In genomic region chr19:952680-953500, GRCh38 we compare ENCODE assay signal across 13 cellular contexts. TPM values are rescaled to one million over a fixed set of nuclear protein-coding genes. Genes with fewer than 3 reads are reported as not detected.
DNase-seq lines count a peak whose midpoint lies in the region; ATAC-seq, FAIRE-seq and TF ChIP-seq lines count a peak whose summit lies in the region.
"Had no signal": no experiment of that assay in that cellular context is flagged by ENCODE, and none has a peak within 500 bp of the region (broad histone marks: within the 10 kb centered on the region; RNA-seq: fewer than 3 reads in every experiment).

No MANE protein-coding gene starts in this region.

- H3K27ac ChIP-seq in pancreas = peak overlapping the region; percentile 19 to 76 (median 64)

- no peaks in the 10 kb centered on the region for H3K27me3 ChIP-seq in endocrine pancreas (ENCODE audit: control insufficient read depth, insufficient read depth, low read length)
- H3K27me3 ChIP-seq in pancreas = no peaks in the 10 kb centered on the region

- H3K36me3 ChIP-seq in ES-I3 (ENCODE audit: insufficient read depth, low read length) = no peaks in the 10 kb centered on the region
- H3K36me3 ChIP-seq in endocrine pancreas (ENCODE audit: control insufficient read depth, insufficient read depth, low read length) = no peaks in the 10 kb centered on the region
- H3K36me3 ChIP-seq in pancreas = no peaks in the 10 kb centered on the region

- H3K9me3 ChIP-seq in ES-I3 (ENCODE audit: control insufficient read depth, insufficient read depth, low read length) (no peaks in the 10 kb centered on the region), endocrine pancreas (ENCODE audit: control insufficient read depth, low read length) (no peaks in the 10 kb centered on the region), pancreas (no peaks in the 10 kb centered on the region)

- TF ChIP-seq CTCF in LNCaP clone FGC (IDR thresholded peaks at IDR 0.05; ENCODE audit: control insufficient read depth, extremely low read depth, insufficient read depth) (no peak), pancreas (IDR thresholded peaks at IDR 0.05) (no peak)

- H3K4me1 ChIP-seq in ES-I3 (ENCODE audit: insufficient read depth, low read length) (peaks cover 32% of the 10 kb centered on the region; the same call in 1 of the 2 replicates), endocrine pancreas (ENCODE audit: control insufficient read depth, insufficient read depth, low read length) (no peaks in the 10 kb centered on the region), pancreas (peaks cover 8 to 9% (median 9%) of the 10 kb centered on the region in 3 donors)

- DNase-seq in LNCaP clone FGC (ENCODE audit: low read depth) (peak; percentile 7), pancreas (peak in 3 of 6 donors; percentile 52 to 67 (median 52)), left ventricle myocardium superior (no peak), AG08395 (ENCODE audit: low spot score) (no peak)
- DNase-seq: activated CD8-positive, alpha-beta memory T cell treated with anti-CD3 and anti-CD28 coated beads, Interleukin-2, amount 50 U/mL, for 48 hours; effector CD4-positive, alpha-beta T cell; HCEC 1CT; midbrain had no signal

- WGBS in pancreas, 2 donors = 15 to 16% methylated on average over 24 of the region's 24 CpGs

- no peak for FAIRE-seq in pancreas (lab: Jason Lieb, UNC)

- H3K9ac ChIP-seq in ES-I3 (ENCODE audit: low read depth, low read length) (peak overlapping the region; percentile 25), endocrine pancreas (ENCODE audit: control insufficient read depth, insufficient read depth, low read length) (peak overlapping the region; percentile 30)

- peak; percentile 40 to 61 (median 51) for ATAC-seq in pancreas
- ATAC-seq in HG02610 (IDR thresholded peaks at IDR 0.05; ENCODE audit: unreplicated experiment) = no peak
- ATAC-seq in left ventricle myocardium superior = no peak
- ATAC-seq in HG02981 (IDR thresholded peaks at IDR 0.05; ENCODE audit: unreplicated experiment) = no peak

- peak overlapping the region; percentile 45 for H3K4me3 ChIP-seq in LNCaP clone FGC (ENCODE audit: low read depth, low read length)
- H3K4me3 ChIP-seq in endocrine pancreas (ENCODE audit: control insufficient read depth, insufficient read depth, low read length) = no peak overlapping the region
- peak overlapping the region in 2 of 4 donors; percentile 17 for H3K4me3 ChIP-seq in pancreas

- intact Hi-C loops in pancreas (cut with DNase I) (no loop called here), left ventricle myocardium superior (cut with micrococcal nuclease) (no loop called here)

RNA-seq across cellular contexts. Expression of gene ARID3A, which starts 27.1 kb away (rescaled TPM):
- total RNA-seq in pancreas (1 to 10 TPM; 6.5 to 8.5 (median 7.3) TPM), left ventricle myocardium superior (5.7 TPM)
- polyA plus RNA-seq in pancreas = 1 to 10 TPM; 4.6 to 5.2 TPM

RNA-seq across cellular contexts. Expression of gene WDR18, which starts 31.3 kb away (rescaled TPM):
- total RNA-seq in pancreas = 10 to 100 TPM; 12.3 to 26.2 (median 19.0) TPM
- polyA plus RNA-seq in pancreas = 10 to 100 TPM; 75.1 to 84.8 TPM
- total RNA-seq in left ventricle myocardium superior = 20.4 TPM

RNA-seq across cellular contexts. Expression of gene KISS1R, which starts 35.8 kb away (rescaled TPM):
- total RNA-seq in pancreas (1 to 10 TPM in 1 of 6 donors, under 1 TPM in 4, not detected in 1; 0.16 to 1.0 (median 0.25) TPM), left ventricle myocardium superior (not detected)
- polyA plus RNA-seq in pancreas = under 1 TPM in 1 of 2 donors, not detected in 1; 0.80 TPM
- total RNA-seq: LHCN-M2 had no signal

RNA-seq across cellular contexts. Expression of gene R3HDM4, which starts 39.9 kb away (rescaled TPM):
- total RNA-seq in pancreas (10 to 100 TPM; 21.6 to 36.7 (median 29.2) TPM), left ventricle myocardium superior (20.0 TPM)
- 10 to 100 TPM; 56.0 to 57.2 TPM for polyA plus RNA-seq in pancreas

RNA-seq across cellular contexts. Expression of gene GRIN3B, which starts 47.3 kb away (rescaled TPM):
- total RNA-seq in pancreas (not detected), left ventricle myocardium superior (not detected)
- under 1 TPM; 0.08 to 0.09 TPM for polyA plus RNA-seq in pancreas

Comparison
In these comparisons a context has a peak if more than half of its experiments do, and no peak if none do; other contexts are left out.
1. ATAC-seq: peak in pancreas (4 of 4); none in HG02610 (single experiment), left ventricle myocardium superior (single experiment) and HG02981 (single experiment).